ENCODE assay signal across 1 cellular context in genomic region chr12:121678305-121678704, GRCh38.
TF ChIP-seq lines count a peak whose summit lies in the region.

No MANE protein-coding gene starts in this region.

TF ChIP-seq in Ishikawa, 13 proteins besides CTCF, POLR2A, EP300 and RAD21 (continued from another document):
- TF ChIP-seq EGR1 (IDR thresholded peaks at IDR 0.05) = no peak
